ENCODE assay signal across 1 cellular context in genomic region chr17:81329279-81329926, GRCh38.
TF ChIP-seq lines count a peak whose summit lies in the region.

No MANE protein-coding gene starts in this region.

TF ChIP-seq in HepG2, 621 proteins besides CTCF, POLR2A, EP300 and RAD21 (continued from another document and continues in another):
- no peak for TF ChIP-seq HMGXB3 (CRISPR knock-in tag; IDR thresholded peaks at IDR 0.05; ENCODE audit: borderline replicate concordance)
- TF ChIP-seq PREB (CRISPR knock-in tag; IDR thresholded peaks at IDR 0.05), result no peak
- TF ChIP-seq IRF2 (CRISPR knock-in tag; IDR thresholded peaks at IDR 0.05), result no peak
- no peak for TF ChIP-seq LCORL (IDR thresholded peaks at IDR 0.05)
- TF ChIP-seq LCORL (CRISPR knock-in tag; IDR thresholded peaks at IDR 0.05), result peak; percentile 83
- no peak for TF ChIP-seq ZIK1 (CRISPR knock-in tag; IDR thresholded peaks at IDR 0.05; ENCODE audit: borderline replicate concordance, low read depth)
- 0 out of 2 replicates have a peak, but pooled peaks have one; percentile 31 for TF ChIP-seq ZNF609 (CRISPR knock-in tag; IDR thresholded peaks at IDR 0.05; ENCODE audit: borderline replicate concordance)
- TF ChIP-seq ZNF335 (CRISPR knock-in tag; IDR thresholded peaks at IDR 0.05), result 0 out of 2 replicates have a peak, but pooled peaks have one; percentile 9
- TF ChIP-seq ZFP90 (CRISPR knock-in tag; IDR thresholded peaks at IDR 0.05; ENCODE audit: borderline replicate concordance), result peak; percentile 67; the same call in 1 of the 2 replicates
- TF ChIP-seq SMYD3 (CRISPR knock-in tag; IDR thresholded peaks at IDR 0.05), result no peak
- TF ChIP-seq RBM39 (IDR thresholded peaks at IDR 0.05; ENCODE audit: low read depth, low read length, poor library complexity, severe bottlenecking), result no peak
- no peak for TF ChIP-seq PRDM4 (CRISPR knock-in tag; IDR thresholded peaks at IDR 0.05; ENCODE audit: borderline replicate concordance)
- TF ChIP-seq ZMAT3 (CRISPR knock-in tag; conservative IDR thresholded peaks at IDR 0.05), result no peak
- 0 out of 2 replicates have a peak, but pooled peaks have one; percentile 28 for TF ChIP-seq GTF3A (CRISPR knock-in tag; conservative IDR thresholded peaks at IDR 0.05)
- TF ChIP-seq ZNF720 (CRISPR knock-in tag; IDR thresholded peaks at IDR 0.05), result no peak
- TF ChIP-seq ZNF251 (CRISPR knock-in tag; IDR thresholded peaks at IDR 0.05), result no peak
- no peak for TF ChIP-seq MLXIP (CRISPR knock-in tag; IDR thresholded peaks at IDR 0.05; ENCODE audit: borderline replicate concordance)
- TF ChIP-seq NR2C2 (CRISPR knock-in tag; IDR thresholded peaks at IDR 0.05; ENCODE audit: borderline replicate concordance), result no peak
- TF ChIP-seq TP53 (CRISPR knock-in tag; conservative IDR thresholded peaks at IDR 0.05), result no peak
- TF ChIP-seq MYC (CRISPR knock-in tag; IDR thresholded peaks at IDR 0.05; ENCODE audit: borderline replicate concordance), result peak; percentile 28; the same call in 1 of the 2 replicates
- no peak for TF ChIP-seq ZNF430 (CRISPR knock-in tag; IDR thresholded peaks at IDR 0.05)
- no peak for TF ChIP-seq ZNF280D (CRISPR knock-in tag; IDR thresholded peaks at IDR 0.05)
- no peak; the same call in 1 of the 2 replicates for TF ChIP-seq SOX5 (CRISPR knock-in tag; IDR thresholded peaks at IDR 0.05; ENCODE audit: borderline replicate concordance)
- TF ChIP-seq CREBL2 (CRISPR knock-in tag; IDR thresholded peaks at IDR 0.05; ENCODE audit: borderline replicate concordance), result no peak
- TF ChIP-seq ZNF691 (CRISPR knock-in tag; IDR thresholded peaks at IDR 0.05; ENCODE audit: borderline replicate concordance, low read depth), result peak; percentile 42; the same call in 1 of the 2 replicates
- peak; percentile 53 for TF ChIP-seq MED1 (CRISPR knock-in tag; IDR thresholded peaks at IDR 0.05)
- no peak for TF ChIP-seq PBX2 (CRISPR knock-in tag; IDR thresholded peaks at IDR 0.05)
- TF ChIP-seq ZBTB7B (CRISPR knock-in tag; IDR thresholded peaks at IDR 0.05), result 0 out of 2 replicates have a peak, but pooled peaks have one; percentile 29
- no peak for TF ChIP-seq ZBTB49 (CRISPR knock-in tag; IDR thresholded peaks at IDR 0.05; ENCODE audit: borderline replicate concordance)
